ENCODE assay signal across 25 cellular contexts in genomic region chr9:135671591-135672041, GRCh38. TPM values are rescaled to one million over a fixed set of nuclear protein-coding genes. Genes with fewer than 3 reads are reported as not detected.
DNase-seq lines count a peak whose midpoint lies in the region; ATAC-seq and TF ChIP-seq lines count a peak whose summit lies in the region.
"Had no signal": no experiment of that assay in that cellular context is flagged by ENCODE, and none has a peak within 500 bp of the region (broad histone marks: within the 10 kb centered on the region; RNA-seq: fewer than 3 reads in every experiment).

No MANE protein-coding gene starts in this region.

- no peak for ATAC-seq in activated CD8-positive, alpha-beta T cell treated with anti-CD3 and anti-CD28 coated beads for 36 hours
- ATAC-seq in activated CD8-positive, alpha-beta T cell treated with anti-CD3 and anti-CD28 coated beads, Interleukin-2, amount 10 ng/mL, durations not matched to agents 7 days and 5 days = no peak
- no peak for ATAC-seq in aorta (ENCODE audit: low FRiP score)
- ATAC-seq in GM21515 (IDR thresholded peaks at IDR 0.05; ENCODE audit: unreplicated experiment) = no peak
- ATAC-seq: activated T-cell treated with anti-CD3 and anti-CD28 coated beads, Interleukin-2, amount 50 U/mL, for 4 hours; left colon had no signal

- no peak overlapping the region for H3K4me3 Mint-ChIP-seq in activated CD8-positive, alpha-beta T cell treated with anti-CD3 and anti-CD28 coated beads for 36 hours
- no peak overlapping the region for H3K4me3 Mint-ChIP-seq in activated CD8-positive, alpha-beta T cell treated with anti-CD3 and anti-CD28 coated beads, Interleukin-2, amount 10 ng/mL, durations not matched to agents 7 days and 5 days
- H3K4me3 Mint-ChIP-seq in type B pancreatic cell = no peak overlapping the region
- H3K4me3 Mint-ChIP-seq: activated CD4-positive, alpha-beta memory T cell treated with anti-CD3 and anti-CD28 coated beads, Interleukin-2, amount 10 ng/mL, durations not matched to agents 7 days and 5 days; activated naive CD4-positive, alpha-beta T cell treated with anti-CD3 and anti-CD28 coated beads, Interleukin-2, amount 50 U/mL, for 24 hours; activated T-cell treated with anti-CD3 and anti-CD28 coated beads, Interleukin-2, amount 50 U/mL, for 4 hours; CD4-positive, alpha-beta T cell; mesothelial cell of epicardium; neural crest cell; T-helper 1 cell treated with Interleukin-12 subunit alpha and Interleukin-12 subunit beta and Interleukin-4 antibody, amounts not matched to agents 30 μg/mL and 1 μg/mL, for 36 hours had no signal

- H3K36me3 Mint-ChIP-seq in activated CD8-positive, alpha-beta T cell treated with anti-CD3 and anti-CD28 coated beads for 36 hours (ENCODE audit: low read depth) = no peaks in the 10 kb centered on the region
- H3K36me3 Mint-ChIP-seq in activated CD8-positive, alpha-beta T cell treated with anti-CD3 and anti-CD28 coated beads, Interleukin-2, amount 10 ng/mL, durations not matched to agents 7 days and 5 days (ENCODE audit: low read depth) = no peaks in the 10 kb centered on the region
- H3K36me3 Mint-ChIP-seq in type B pancreatic cell = no peaks in the 10 kb centered on the region
- H3K36me3 Mint-ChIP-seq: activated naive CD4-positive, alpha-beta T cell treated with anti-CD3 and anti-CD28 coated beads, Interleukin-2, amount 50 U/mL, for 24 hours had no signal

- POLR2A ChIA-PET in activated CD8-positive, alpha-beta T cell treated with anti-CD3 and anti-CD28 coated beads for 36 hours (lab: Charles Lee) = no interaction called here
- POLR2A ChIA-PET in activated CD8-positive, alpha-beta T cell treated with anti-CD3 and anti-CD28 coated beads, Interleukin-2, amount 10 ng/mL, durations not matched to agents 7 days and 5 days (lab: Charles Lee) = no interaction called here

- intact Hi-C loops in activated CD8-positive, alpha-beta T cell treated with anti-CD3 and anti-CD28 coated beads for 36 hours (cut with micrococcal nuclease) = no loop called here
- intact Hi-C loops in aorta (cut with DNase I) = no loop called here

- H3K9me3 ChIP-seq in OCI-LY1 (ENCODE audit: low read length) (no peaks in the 10 kb centered on the region), iPS-18a (ENCODE audit: control insufficient read depth, low read depth, low read length) (no peaks in the 10 kb centered on the region), aorta (ENCODE audit: control insufficient read depth, low read length) (no peaks in the 10 kb centered on the region)
- H3K9me3 ChIP-seq: testis had no signal

- no peak overlapping the region for H3K9ac ChIP-seq in OCI-LY1 (ENCODE audit: low read length)
- H3K9ac ChIP-seq in iPS-18a (ENCODE audit: low read length) = no peak overlapping the region

- no peak overlapping the region for H2AFZ ChIP-seq in OCI-LY1 (ENCODE audit: low read length)

- H3K4me1 ChIP-seq in OCI-LY1 (ENCODE audit: insufficient read depth, low read length, severe bottlenecking) = no peaks in the 10 kb centered on the region
- no peaks in the 10 kb centered on the region for H3K4me1 ChIP-seq in iPS-18a (ENCODE audit: control insufficient read depth, low read depth, low read length)
- H3K4me1 ChIP-seq in aorta (ENCODE audit: control insufficient read depth in 1 of 2, insufficient read depth in 2 of 2, low read length in 2 of 2) = no peaks in the 10 kb centered on the region
- H3K4me1 ChIP-seq: testis had no signal

- peaks cover 5% of the 10 kb centered on the region for H3K27me3 Mint-ChIP-seq in activated CD8-positive, alpha-beta T cell treated with anti-CD3 and anti-CD28 coated beads for 36 hours
- H3K27me3 Mint-ChIP-seq in activated CD8-positive, alpha-beta T cell treated with anti-CD3 and anti-CD28 coated beads, Interleukin-2, amount 10 ng/mL, durations not matched to agents 7 days and 5 days (ENCODE audit: low read depth) = no peaks in the 10 kb centered on the region
- peaks cover 14% of the 10 kb centered on the region for H3K27me3 Mint-ChIP-seq in type B pancreatic cell
- H3K27me3 Mint-ChIP-seq: activated CD4-positive, alpha-beta memory T cell treated with anti-CD3 and anti-CD28 coated beads, Interleukin-2, amount 10 ng/mL, durations not matched to agents 7 days and 5 days had no signal

- no peak overlapping the region for H3K4me3 ChIP-seq in OCI-LY1 (ENCODE audit: low read depth, low read length, poor library complexity, severe bottlenecking)
- H3K4me3 ChIP-seq in iPS-18a (ENCODE audit: low read length) = peak overlapping the region; percentile 34
- no peak overlapping the region for H3K4me3 ChIP-seq in aorta (ENCODE audit: low read length in 2 of 2)
- H3K4me3 ChIP-seq: testis had no signal

- H3K36me3 ChIP-seq in OCI-LY1 (ENCODE audit: insufficient read depth, low read length) (no peaks in the 10 kb centered on the region), iPS-18a (ENCODE audit: control insufficient read depth, low read depth, low read length) (no peaks in the 10 kb centered on the region), aorta (ENCODE audit: control insufficient read depth in 1 of 2, insufficient read depth in 2 of 2, low read length in 1 of 2) (no peaks in the 10 kb centered on the region)

- H3K27ac ChIP-seq in OCI-LY1 (ENCODE audit: low read depth, low read length, poor library complexity, severe bottlenecking) (no peak overlapping the region), iPS-18a (ENCODE audit: low read length) (no peak overlapping the region), aorta (ENCODE audit: low read depth in 1 of 2, low read length in 2 of 2) (no peak overlapping the region)
- H3K27ac ChIP-seq: testis had no signal

- H3K9me3 Mint-ChIP-seq in activated CD8-positive, alpha-beta T cell treated with anti-CD3 and anti-CD28 coated beads for 36 hours = peaks cover 2% of the 10 kb centered on the region
- H3K9me3 Mint-ChIP-seq in activated CD8-positive, alpha-beta T cell treated with anti-CD3 and anti-CD28 coated beads, Interleukin-2, amount 10 ng/mL, durations not matched to agents 7 days and 5 days (ENCODE audit: insufficient read depth) = no peaks in the 10 kb centered on the region
- no peaks in the 10 kb centered on the region for H3K9me3 Mint-ChIP-seq in type B pancreatic cell
- H3K9me3 Mint-ChIP-seq: activated CD4-positive, alpha-beta memory T cell treated with anti-CD3 and anti-CD28 coated beads, Interleukin-2, amount 10 ng/mL, durations not matched to agents 7 days and 5 days; activated naive CD4-positive, alpha-beta T cell treated with anti-CD3 and anti-CD28 coated beads, Interleukin-2, amount 50 U/mL, for 24 hours; activated T-cell treated with anti-CD3 and anti-CD28 coated beads, Interleukin-2, amount 50 U/mL, for 4 hours; CD4-positive, alpha-beta T cell; T-helper 1 cell treated with Interleukin-12 subunit alpha and Interleukin-12 subunit beta and Interleukin-4 antibody, amounts not matched to agents 30 μg/mL and 1 μg/mL, for 36 hours had no signal

- CTCF ChIA-PET in activated CD8-positive, alpha-beta T cell treated with anti-CD3 and anti-CD28 coated beads for 36 hours (lab: Charles Lee) = no interaction called here
- CTCF ChIA-PET in activated CD8-positive, alpha-beta T cell treated with anti-CD3 and anti-CD28 coated beads, Interleukin-2, amount 10 ng/mL, durations not matched to agents 7 days and 5 days (lab: Charles Lee) = no interaction called here

- H3F3A ChIP-seq in OCI-LY1 (ENCODE audit: insufficient read depth, low read length) = no peaks in the 10 kb centered on the region

- no peak overlapping the region for H3K27ac Mint-ChIP-seq in activated CD8-positive, alpha-beta T cell treated with anti-CD3 and anti-CD28 coated beads for 36 hours
- H3K27ac Mint-ChIP-seq in activated CD8-positive, alpha-beta T cell treated with anti-CD3 and anti-CD28 coated beads, Interleukin-2, amount 10 ng/mL, durations not matched to agents 7 days and 5 days = no peak overlapping the region
- H3K27ac Mint-ChIP-seq in type B pancreatic cell = no peak overlapping the region
- H3K27ac Mint-ChIP-seq: activated CD4-positive, alpha-beta memory T cell treated with anti-CD3 and anti-CD28 coated beads, Interleukin-2, amount 10 ng/mL, durations not matched to agents 7 days and 5 days; activated naive CD4-positive, alpha-beta T cell treated with anti-CD3 and anti-CD28 coated beads, Interleukin-2, amount 50 U/mL, for 24 hours; CD4-positive, alpha-beta T cell; mesothelial cell of epicardium; T-helper 1 cell treated with Interleukin-12 subunit alpha and Interleukin-12 subunit beta and Interleukin-4 antibody, amounts not matched to agents 30 μg/mL and 1 μg/mL, for 36 hours had no signal

- peak; percentile 8 for DNase-seq in activated CD8-positive, alpha-beta T cell treated with anti-CD3 and anti-CD28 coated beads for 36 hours
- DNase-seq in activated CD8-positive, alpha-beta T cell treated with anti-CD3 and anti-CD28 coated beads, Interleukin-2, amount 10 ng/mL, durations not matched to agents 7 days and 5 days = no peak
- DNase-seq in aorta (peak; percentile 29 to 63), AML-193 (lab: John Stamatoyannopoulos, UW) (no peak), type B pancreatic cell (ENCODE audit: extremely low spot score, unreplicated experiment) (no peak)
- DNase-seq: activated CD4-positive, alpha-beta memory T cell treated with anti-CD3 and anti-CD28 coated beads, Interleukin-2, amount 10 ng/mL, durations not matched to agents 7 days and 5 days; activated T-cell treated with anti-CD3 and anti-CD28 coated beads, Interleukin-2, amount 50 U/mL, for 4 hours; CD4-positive, alpha-beta T cell; DMS79; left colon; NCI-H146; NCI-H226; Right ventricle myocardium superior; stimulated activated CD4-positive, alpha-beta T cell treated with anti-CD3 and anti-CD28 coated beads, Interleukin-12 subunit alpha, Interleukin-12 subunit beta, amount 100 ng/mL, for 4 hours; testis had no signal

- 34 to 41% methylated on average over 17 of the region's 17 CpGs for WGBS in aorta, 2 donors

- no peak overlapping the region for H3K4me2 ChIP-seq in OCI-LY1 (ENCODE audit: low read length)

- H3K27me3 ChIP-seq in OCI-LY1 (ENCODE audit: insufficient read depth, low read length) (no peaks in the 10 kb centered on the region; the same call in 1 of the 2 replicates), iPS-18a (ENCODE audit: control insufficient read depth, insufficient read depth, low read length) (no peaks in the 10 kb centered on the region), aorta (ENCODE audit: control insufficient read depth in 1 of 2, insufficient read depth in 2 of 2, low read length in 1 of 2) (no peaks in the 10 kb centered on the region)
- H3K27me3 ChIP-seq: testis had no signal

- no peaks in the 10 kb centered on the region for H3K79me2 ChIP-seq in OCI-LY1 (ENCODE audit: insufficient read depth, low read length)

- no peaks in the 10 kb centered on the region for H3K9me2 ChIP-seq in OCI-LY1 (ENCODE audit: low read depth, low read length)

- H4K20me1 ChIP-seq in OCI-LY1 (ENCODE audit: insufficient read depth, low read length) = no peaks in the 10 kb centered on the region

- no peak for TF ChIP-seq CTCF in activated CD8-positive, alpha-beta T cell treated with anti-CD3 and anti-CD28 coated beads for 36 hours (IDR thresholded peaks at IDR 0.05)
- TF ChIP-seq CTCF in OCI-LY1 (IDR thresholded peaks at IDR 0.05; ENCODE audit: low read length) (0 out of 2 replicates have a peak, but pooled peaks have one; percentile 6), type B pancreatic cell (conservative IDR thresholded peaks at IDR 0.05) (no peak)

- H3K4me1 Mint-ChIP-seq in activated CD8-positive, alpha-beta T cell treated with anti-CD3 and anti-CD28 coated beads for 36 hours (ENCODE audit: low read depth) = no peaks in the 10 kb centered on the region
- H3K4me1 Mint-ChIP-seq in activated CD8-positive, alpha-beta T cell treated with anti-CD3 and anti-CD28 coated beads, Interleukin-2, amount 10 ng/mL, durations not matched to agents 7 days and 5 days (ENCODE audit: low read depth) = no peaks in the 10 kb centered on the region
- no peaks in the 10 kb centered on the region for H3K4me1 Mint-ChIP-seq in type B pancreatic cell (ENCODE audit: unreplicated experiment)
- H3K4me1 Mint-ChIP-seq: activated CD4-positive, alpha-beta memory T cell treated with anti-CD3 and anti-CD28 coated beads, Interleukin-2, amount 10 ng/mL, durations not matched to agents 7 days and 5 days; activated naive CD4-positive, alpha-beta T cell treated with anti-CD3 and anti-CD28 coated beads, Interleukin-2, amount 50 U/mL, for 24 hours; mesothelial cell of epicardium had no signal

RNA-seq across cellular contexts. Expression of gene LCN9, which starts 8.5 kb away (rescaled TPM):
- not detected for total RNA-seq in activated CD8-positive, alpha-beta T cell treated with anti-CD3 and anti-CD28 coated beads for 36 hours
- total RNA-seq in activated CD8-positive, alpha-beta T cell treated with anti-CD3 and anti-CD28 coated beads, Interleukin-2, amount 10 ng/mL, durations not matched to agents 7 days and 5 days = not detected
- total RNA-seq in aorta (not detected), type B pancreatic cell (ENCODE audit: low replicate concordance) (1.1 and 2.0 TPM in 2 replicates)
- polyA plus RNA-seq in aorta = not detected
- total RNA-seq: activated CD4-positive, alpha-beta memory T cell treated with anti-CD3 and anti-CD28 coated beads, Interleukin-2, amount 10 ng/mL, durations not matched to agents 7 days and 5 days; activated T-cell treated with anti-CD3 and anti-CD28 coated beads, Interleukin-2, amount 50 U/mL, for 4 hours; CD4-positive, alpha-beta T cell; endothelial cell of umbilical vein; fibroblast of villous mesenchyme; HT1080; left colon; Right ventricle myocardium superior had no signal
- polyA plus RNA-seq: endothelial cell of umbilical vein had no signal

RNA-seq across cellular contexts. Expression of gene SOHLH1, which starts 27.7 kb away (rescaled TPM):
- not detected for total RNA-seq in activated CD8-positive, alpha-beta T cell treated with anti-CD3 and anti-CD28 coated beads for 36 hours
- not detected for total RNA-seq in activated CD8-positive, alpha-beta T cell treated with anti-CD3 and anti-CD28 coated beads, Interleukin-2, amount 10 ng/mL, durations not matched to agents 7 days and 5 days
- total RNA-seq in aorta (not detected), type B pancreatic cell (ENCODE audit: low replicate concordance) (not detected in 2 replicates)
- polyA plus RNA-seq in aorta = not detected
- total RNA-seq: activated CD4-positive, alpha-beta memory T cell treated with anti-CD3 and anti-CD28 coated beads, Interleukin-2, amount 10 ng/mL, durations not matched to agents 7 days and 5 days; activated T-cell treated with anti-CD3 and anti-CD28 coated beads, Interleukin-2, amount 50 U/mL, for 4 hours; CD4-positive, alpha-beta T cell; endothelial cell of umbilical vein; fibroblast of villous mesenchyme; HT1080; left colon; mesothelial cell of epicardium; neural crest cell; Right ventricle myocardium superior had no signal
- polyA plus RNA-seq: endothelial cell of umbilical vein had no signal

RNA-seq across cellular contexts. Expression of gene KCNT1, which starts 30.4 kb away (rescaled TPM):
- not detected for total RNA-seq in activated CD8-positive, alpha-beta T cell treated with anti-CD3 and anti-CD28 coated beads for 36 hours
- not detected for total RNA-seq in activated CD8-positive, alpha-beta T cell treated with anti-CD3 and anti-CD28 coated beads, Interleukin-2, amount 10 ng/mL, durations not matched to agents 7 days and 5 days
- total RNA-seq in aorta (under 1 TPM; 0.16 to 0.78 TPM), type B pancreatic cell (ENCODE audit: low replicate concordance) (0.10 TPM in 1 of 2 replicates, not detected in the other)
- not detected for polyA plus RNA-seq in aorta
- total RNA-seq: endothelial cell of umbilical vein, fibroblast of villous mesenchyme, HT1080, mesothelial cell of epicardium had no signal
- polyA plus RNA-seq: endothelial cell of umbilical vein had no signal

RNA-seq across cellular contexts. Expression of gene GLT6D1, which starts 32.3 kb away (rescaled TPM):
- not detected for total RNA-seq in activated CD8-positive, alpha-beta T cell treated with anti-CD3 and anti-CD28 coated beads for 36 hours
- total RNA-seq in activated CD8-positive, alpha-beta T cell treated with anti-CD3 and anti-CD28 coated beads, Interleukin-2, amount 10 ng/mL, durations not matched to agents 7 days and 5 days = not detected
- not detected for total RNA-seq in aorta
- not detected for polyA plus RNA-seq in aorta
- not detected in 2 replicates for total RNA-seq in type B pancreatic cell (ENCODE audit: low replicate concordance)
- total RNA-seq: activated CD4-positive, alpha-beta memory T cell treated with anti-CD3 and anti-CD28 coated beads, Interleukin-2, amount 10 ng/mL, durations not matched to agents 7 days and 5 days; activated T-cell treated with anti-CD3 and anti-CD28 coated beads, Interleukin-2, amount 50 U/mL, for 4 hours; CD4-positive, alpha-beta T cell; endothelial cell of umbilical vein; fibroblast of villous mesenchyme; HT1080; left colon; mesothelial cell of epicardium; neural crest cell; Right ventricle myocardium superior had no signal
- polyA plus RNA-seq: endothelial cell of umbilical vein had no signal

Comparison
In these comparisons a context has a peak if more than half of its experiments do, and no peak if none do; other contexts are left out.
1. DNase-seq: peak in activated CD8-positive, alpha-beta T cell treated with anti-CD3 and anti-CD28 coated beads for 36 hours (single experiment) and aorta (2 of 2); none in activated CD8-positive, alpha-beta T cell treated with anti-CD3 and anti-CD28 coated beads, Interleukin-2, amount 10 ng/mL, durations not matched to agents 7 days and 5 days (single experiment), AML-193 (0 of 2) and type B pancreatic cell (single experiment).